1 cellular context compared by ENCODE assay signal in the genomic region with DNA sequence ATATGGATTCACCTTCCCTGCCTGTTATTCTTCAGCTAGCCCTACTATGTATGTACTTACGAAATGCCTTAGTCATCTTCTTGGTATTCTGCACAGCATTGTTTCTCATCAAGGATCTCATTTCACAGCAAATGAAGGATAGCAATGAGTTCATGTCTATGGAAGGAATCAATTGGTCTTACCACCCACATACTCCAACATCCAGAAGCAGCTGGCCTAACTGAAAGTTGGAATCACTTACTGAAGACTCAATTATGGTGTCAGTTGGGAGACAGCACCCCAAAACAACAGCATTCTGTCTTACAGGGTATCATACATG.
TF ChIP-seq lines count a peak whose summit lies in the region.

No MANE protein-coding gene starts in this region.

TF ChIP-seq in IMR-90, 13 proteins besides CTCF, POLR2A, EP300 and RAD21:
- no peak for TF ChIP-seq MXI1 (IDR thresholded peaks at IDR 0.05; ENCODE audit: borderline replicate concordance, low read depth, low read length)
- no peak for TF ChIP-seq RFX5 (IDR thresholded peaks at IDR 0.05; ENCODE audit: low read depth, low read length)
- no peak for TF ChIP-seq NFE2L2 (IDR thresholded peaks at IDR 0.05; ENCODE audit: low read depth, low read length)
- TF ChIP-seq CEBPB (IDR thresholded peaks at IDR 0.05; ENCODE audit: low read depth, low read length) = no peak
- TF ChIP-seq SMC3 (IDR thresholded peaks at IDR 0.05; ENCODE audit: low read depth, low read length) = no peak
- TF ChIP-seq MAFK (IDR thresholded peaks at IDR 0.05; ENCODE audit: low read depth, low read length) = no peak
- TF ChIP-seq BHLHE40 (IDR thresholded peaks at IDR 0.05; ENCODE audit: low read depth, low read length) = no peak
- no peak for TF ChIP-seq USF2 (IDR thresholded peaks at IDR 0.05; ENCODE audit: low read depth, low read length)
- TF ChIP-seq RCOR1 (IDR thresholded peaks at IDR 0.05; ENCODE audit: insufficient replicate concordance, low read length) = no peak
- TF ChIP-seq CHD1 (IDR thresholded peaks at IDR 0.05; ENCODE audit: low read depth, low read length) = no peak
